ENCODE assay signal across 22 cellular contexts in the genomic region with DNA sequence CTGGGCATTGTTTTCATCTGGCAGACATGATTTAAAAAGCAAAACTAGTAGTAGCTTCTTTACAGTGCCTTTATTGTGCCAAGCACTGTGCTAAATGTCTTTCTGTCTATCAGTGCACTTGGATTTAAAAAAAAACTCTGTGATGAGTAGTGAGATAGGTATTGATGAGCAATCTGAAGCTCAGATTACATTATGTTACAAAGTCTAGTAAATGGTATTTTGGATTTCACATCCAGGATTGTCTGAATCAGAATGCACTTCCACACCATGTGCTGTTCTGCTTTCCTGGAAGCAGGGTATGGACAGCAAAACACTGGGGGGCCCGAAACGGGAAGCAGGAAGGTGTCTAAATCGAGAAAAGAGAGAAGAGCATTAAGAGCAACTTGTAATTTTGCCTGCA.
DNase-seq lines count a peak whose midpoint lies in the region; ATAC-seq and TF ChIP-seq lines count a peak whose summit lies in the region.
"Had no signal": no experiment of that assay in that cellular context is flagged by ENCODE, and none has a peak within 500 bp of the region (broad histone marks: within the 10 kb centered on the region; RNA-seq: fewer than 3 reads in every experiment).

No MANE protein-coding gene starts in this region.

- POLR2A ChIA-PET in PC-3 (lab: Charles Lee; ENCODE audit: unreplicated experiment), result no interaction called here

- H3K36me3 ChIP-seq in PC-3 (ENCODE audit: low read depth, low read length), result no peaks in the 10 kb centered on the region
- no peaks in the 10 kb centered on the region for H3K36me3 ChIP-seq in mammary epithelial cell (ENCODE audit: insufficient read depth, low read length)
- H3K36me3 ChIP-seq: BLaER1, esophagus muscularis mucosa, left lung, ovary, thyroid gland had no signal

- in situ Hi-C loops in mammary epithelial cell (cut with MboI; ENCODE audit: low sequenced_read_pairs in 2 of 2), result no loop called here

- BruUV-seq in PC-3 (replicated peaks; lab: Mats Ljungman, UMichigan) (no TSS peak), mammary epithelial cell (replicated peaks; lab: Mats Ljungman, UMichigan) (no TSS peak)

- CTCF ChIA-PET in PC-3 (lab: Charles Lee) (no interaction called here), mammary epithelial cell (lab: Charles Lee; ENCODE audit: low non-redundant PET) (no interaction called here)

- no peaks in the 10 kb centered on the region for H3K9me3 ChIP-seq in PC-3 (ENCODE audit: low read length)
- H3K9me3 ChIP-seq in mammary epithelial cell (replicated peaks; ENCODE audit: insufficient read depth, low read length), result no peaks in the 10 kb centered on the region
- H3K9me3 ChIP-seq: body of pancreas, esophagus muscularis mucosa, left lung, ovary, thyroid gland had no signal

- TF ChIP-seq CTCF in PC-3 (conservative IDR thresholded peaks at IDR 0.05; ENCODE audit: low read depth, low read length) (no peak), mammary epithelial cell (conservative IDR thresholded peaks at IDR 0.05 in 1 of 2, IDR thresholded peaks at IDR 0.05 in 1 of 2; ENCODE audit: extremely low read depth in 1 of 2, insufficient read depth in 1 of 2, low read depth in 1 of 2, low read length in 2 of 2) (no peak)

- no peaks in the 10 kb centered on the region for H3F3A ChIP-seq in PC-3 (ENCODE audit: low read length, unreplicated experiment)

- intact Hi-C loops in PC-3 (cut with micrococcal nuclease), result no loop called here
- intact Hi-C loops in mammary epithelial cell (cut with micrococcal nuclease), result no loop called here

- ATAC-seq in PC-3, result peak; percentile 67
- ATAC-seq in GM21526 (IDR thresholded peaks at IDR 0.05; ENCODE audit: low FRiP score, unreplicated experiment), result no peak
- ATAC-seq: body of pancreas, K562, left lung, Right ventricle myocardium inferior, T-helper 17 cell had no signal

- H3K79me2 ChIP-seq in PC-3 (ENCODE audit: low read length) (no peaks in the 10 kb centered on the region), mammary epithelial cell (ENCODE audit: insufficient read depth, low read length) (no peaks in the 10 kb centered on the region)

- dilution Hi-C loops in mammary epithelial cell (cut with HindIII; ENCODE audit: low sequenced_read_pairs), result no loop called here

- H3K4me1 ChIP-seq in PC-3 (ENCODE audit: insufficient read depth, low read length) (peaks cover 13% of the 10 kb centered on the region), mammary epithelial cell (ENCODE audit: insufficient read depth, low read length) (peaks cover 13% of the 10 kb centered on the region)
- H3K4me1 ChIP-seq: BLaER1, body of pancreas, left lung, thyroid gland had no signal

- H3K4me3 ChIP-seq in PC-3 (ENCODE audit: low read length), result no peak overlapping the region
- no peak overlapping the region for H3K4me3 ChIP-seq in mammary epithelial cell (replicated peaks in 1 of 3; ENCODE audit: insufficient read depth in 1 of 3, low read depth in 2 of 3, low read length in 3 of 3)
- H3K4me3 ChIP-seq: BLaER1, body of pancreas, dorsolateral prefrontal cortex, esophagus muscularis mucosa, K562, left lung, ovary, smooth muscle cell, thyroid gland had no signal

- H4K20me1 ChIP-seq in PC-3 (ENCODE audit: low read length), result no peaks in the 10 kb centered on the region
- H4K20me1 ChIP-seq in mammary epithelial cell (ENCODE audit: insufficient read depth, low read length), result no peaks in the 10 kb centered on the region
- H4K20me1 ChIP-seq: BLaER1 had no signal

- H3K27ac ChIP-seq in PC-3 (ENCODE audit: low read length), result no peak overlapping the region
- no peak overlapping the region for H3K27ac ChIP-seq in mammary epithelial cell (ENCODE audit: insufficient read depth, low read depth, low read length)
- H3K27ac ChIP-seq: BLaER1, body of pancreas, dorsolateral prefrontal cortex, esophagus muscularis mucosa, left lung, ovary, thyroid gland had no signal

- H3K4me2 ChIP-seq in PC-3 (ENCODE audit: low read length) (peak overlapping the region; percentile 61), mammary epithelial cell (ENCODE audit: insufficient read depth, low read depth, low read length) (no peak overlapping the region)
- H3K4me2 ChIP-seq: BLaER1, smooth muscle cell had no signal

- no peaks in the 10 kb centered on the region for H3K9me2 ChIP-seq in PC-3 (replicated peaks; ENCODE audit: low read length)

- H2AFZ ChIP-seq in PC-3 (ENCODE audit: low read length) (peak overlapping the region; percentile 64), mammary epithelial cell (ENCODE audit: low read depth, low read length) (peak overlapping the region; percentile 68)

- WGBS in mammary epithelial cell (ENCODE audit: low coverage, missing lambda C conversion rate), result 42% methylated on average over 3 of the region's 3 CpGs

- H3K27me3 ChIP-seq in PC-3 (ENCODE audit: low read length) (no peaks in the 10 kb centered on the region), mammary epithelial cell (ENCODE audit: insufficient read depth, low read length) (no peaks in the 10 kb centered on the region)
- H3K27me3 ChIP-seq: BLaER1, body of pancreas, dorsolateral prefrontal cortex, esophagus muscularis mucosa, left lung, ovary, thyroid gland had no signal

- DNase-seq in EL, result peak; percentile 70
- peak; percentile 65 for DNase-seq in PC-3
- peak; percentile 62 for DNase-seq in mammary epithelial cell
- peak; percentile 51 for DNase-seq in kidney tubule cell (ENCODE audit: low spot score)
- no peak for DNase-seq in DMS114 treated with DMSO at 0.1 percent for 48 hours (lab: John Stamatoyannopoulos, UW; ENCODE audit: unreplicated experiment)
- no peak for DNase-seq in NCI-H345 treated with DMSO at 0.1 percent for 48 hours (lab: John Stamatoyannopoulos, UW; ENCODE audit: unreplicated experiment)
- DNase-seq in activated CD4-positive, alpha-beta T cell treated with anti-CD3 and anti-CD28 coated beads for 4 hours, result no peak
- DNase-seq: activated CD4-positive, CD25-positive, alpha-beta regulatory T cell treated with anti-CD3 and anti-CD28 coated beads, Interleukin-2, amount 50 U/mL, for 72 hours; activated effector memory CD4-positive, alpha-beta T cell treated with Interleukin-2 at 50 U/mL for 16 hours; body of pancreas; DMS 273 treated with DMSO at 0.1 percent for 48 hours; dorsolateral prefrontal cortex; left lung; ovary; T-helper 17 cell; thyroid gland had no signal

- no peak overlapping the region for H3K9ac ChIP-seq in PC-3 (ENCODE audit: low read length)
- H3K9ac ChIP-seq in mammary epithelial cell (ENCODE audit: insufficient read depth, low read length), result no peak overlapping the region
- H3K9ac ChIP-seq: BLaER1 had no signal

Comparison
In these comparisons a context has a peak if more than half of its experiments do, and no peak if none do; other contexts are left out.
1. DNase-seq: peak in EL (single experiment), PC-3 (single experiment), mammary epithelial cell (single experiment) and kidney tubule cell (single experiment); none in DMS114 treated with DMSO at 0.1 percent for 48 hours (single experiment), NCI-H345 treated with DMSO at 0.1 percent for 48 hours (single experiment) and activated CD4-positive, alpha-beta T cell treated with anti-CD3 and anti-CD28 coated beads for 4 hours (0 of 2).